8 cellular contexts compared by ENCODE assay signal in genomic region chr1:234925440-234926251, GRCh38.
DNase-seq lines count a peak whose midpoint lies in the region; ATAC-seq, FAIRE-seq and TF ChIP-seq lines count a peak whose summit lies in the region.

No MANE protein-coding gene starts in this region.

- H3K27me3 ChIP-seq in bronchial epithelial cell (ENCODE audit: control insufficient read depth, insufficient read depth, low read length) (no peaks in the 10 kb centered on the region), stomach smooth muscle (ENCODE audit: control insufficient read depth in 1 of 2, insufficient read depth in 2 of 2, low read length in 2 of 2) (no peaks in the 10 kb centered on the region)

- no peak overlapping the region for H3K4me3 ChIP-seq in bronchial epithelial cell (ENCODE audit: low read depth, low read length)
- H3K4me3 ChIP-seq in stomach smooth muscle (ENCODE audit: low read length in 2 of 2) = no peak overlapping the region

- no peak for FAIRE-seq in bronchial epithelial cell (lab: Jason Lieb, UNC)

- ATAC-seq in HG03460 (IDR thresholded peaks at IDR 0.05; ENCODE audit: unreplicated experiment) = no peak

- H3K36me3 ChIP-seq in bronchial epithelial cell (ENCODE audit: control insufficient read depth, insufficient read depth, low read length) (no peaks in the 10 kb centered on the region), stomach smooth muscle (ENCODE audit: control insufficient read depth in 2 of 2, insufficient read depth in 2 of 2, low read length in 2 of 2) (no peaks in the 10 kb centered on the region)

- peak overlapping the region in 1 of 2 donors; percentile 32 for H3K9ac ChIP-seq in stomach smooth muscle (ENCODE audit: low read length in 2 of 2)

- DNase-seq in ELF-1 (ENCODE audit: low read depth, low spot score) (peak; percentile 77), NCI-H226 (peak; percentile 87), bronchial epithelial cell (ENCODE audit: low read depth) (peak; percentile 99), left kidney (ENCODE audit: low read depth, low spot score) (peak; percentile 78), NCI-H146 (lab: John Stamatoyannopoulos, UW) (no peak), NCI-H1092 treated with DMSO at 0.1 percent for 48 hours (lab: John Stamatoyannopoulos, UW) (no peak)

- H3K9me3 ChIP-seq in stomach smooth muscle (ENCODE audit: control insufficient read depth in 2 of 2, low read length in 2 of 2) = no peaks in the 10 kb centered on the region

- no peak for TF ChIP-seq CTCF in bronchial epithelial cell (IDR thresholded peaks at IDR 0.05; ENCODE audit: insufficient read depth, low read length, severe bottlenecking)

- H3K4me1 ChIP-seq in stomach smooth muscle (ENCODE audit: control insufficient read depth, insufficient read depth, low read length) = peaks cover 21% of the 10 kb centered on the region

- H3K27ac ChIP-seq in stomach smooth muscle (ENCODE audit: low read length) = peak overlapping the region; percentile 0

Comparison
In these comparisons a context has a peak if more than half of its experiments do, and no peak if none do; other contexts are left out.
1. DNase-seq: peak in ELF-1 (single experiment), NCI-H226 (single experiment), bronchial epithelial cell (single experiment) and left kidney (single experiment); none in NCI-H146 (single experiment) and NCI-H1092 treated with DMSO at 0.1 percent for 48 hours (single experiment).